ENCODE assay signal across 1 cellular context in genomic region chr19:44093931-44094765, GRCh38.
TF ChIP-seq lines count a peak whose summit lies in the region.

TSS of gene ZNF224 (plus strand) at chr19:44094361. CDS start at chr19:44097874, 3,513 bp downstream.

TF ChIP-seq in HepG2, 621 proteins besides CTCF, POLR2A, EP300 and RAD21 (continued from another document):
- peak; percentile 40; the same call in 1 of the 2 replicates for TF ChIP-seq MXD1 (CRISPR knock-in tag; IDR thresholded peaks at IDR 0.05)
